Comparison of ENCODE assay signal across 8 cellular contexts in genomic region chr19:4969292-4969771, GRCh38. TPM values are rescaled to one million over a fixed set of nuclear protein-coding genes. Genes with fewer than 3 reads are reported as not detected.
DNase-seq lines count a peak whose midpoint lies in the region; ATAC-seq and TF ChIP-seq lines count a peak whose summit lies in the region.

No MANE protein-coding gene starts in this region.

- intact Hi-C loops in natural killer cell (cut with micrococcal nuclease), result loop anchor here (2.0 kb wide), 2 partner anchors 55 to 179 kb away; partner anchors contain the start of gene FEM1A

- H3K9me3 Mint-ChIP-seq in central memory CD8-positive, alpha-beta T cell, result no peaks in the 10 kb centered on the region
- H3K9me3 Mint-ChIP-seq in natural killer cell, result no peaks in the 10 kb centered on the region

- peak overlapping the region; percentile 91 for H3K27ac Mint-ChIP-seq in central memory CD8-positive, alpha-beta T cell (ENCODE audit: low read depth)
- peak overlapping the region; percentile 89 to 97 for H3K27ac Mint-ChIP-seq in natural killer cell

- ATAC-seq in HG03135 (IDR thresholded peaks at IDR 0.05; ENCODE audit: unreplicated experiment) (peak; percentile 12), natural killer cell (no peak), HG02759 (IDR thresholded peaks at IDR 0.05; ENCODE audit: unreplicated experiment) (no peak), HG03196 (IDR thresholded peaks at IDR 0.05; ENCODE audit: unreplicated experiment) (no peak)
- ATAC-seq in central memory CD8-positive, alpha-beta T cell (replicated peaks; ENCODE audit: extremely low read depth, poor library complexity, severe bottlenecking), result peak; percentile 0

- peaks cover 17% of the 10 kb centered on the region for H3K36me3 Mint-ChIP-seq in central memory CD8-positive, alpha-beta T cell (ENCODE audit: insufficient read depth)
- no peaks in the 10 kb centered on the region for H3K36me3 Mint-ChIP-seq in natural killer cell

- H3K4me3 Mint-ChIP-seq in central memory CD8-positive, alpha-beta T cell, result peak overlapping the region; percentile 93
- H3K4me3 Mint-ChIP-seq in natural killer cell, result peak overlapping the region; percentile 90

- H3K4me1 Mint-ChIP-seq in central memory CD8-positive, alpha-beta T cell, result peaks cover 40% of the 10 kb centered on the region
- H3K4me1 Mint-ChIP-seq in natural killer cell, result peaks cover 32 to 41% of the 10 kb centered on the region in 2 donors

- peak overlapping the region; percentile 87 for H3K27ac ChIP-seq in C4-2B

- no peak for DNase-seq in central memory CD8-positive, alpha-beta T cell (ENCODE audit: low spot score in 2 of 2)
- DNase-seq in natural killer cell (no peak), AG08396 (ENCODE audit: low spot score) (no peak), superior temporal gyrus (ENCODE audit: extremely low spot score) (no peak)

- TF ChIP-seq CTCF in C4-2B (conservative IDR thresholded peaks at IDR 0.05), result no peak
- TF ChIP-seq CTCF in natural killer cell (IDR thresholded peaks at IDR 0.05), result no peak

- no peaks in the 10 kb centered on the region for H3K27me3 Mint-ChIP-seq in central memory CD8-positive, alpha-beta T cell
- H3K27me3 Mint-ChIP-seq in natural killer cell (ENCODE audit: low read depth in 2 of 2), result no peaks in the 10 kb centered on the region

RNA-seq across cellular contexts. Expression of gene KDM4B, which starts 0.4 kb away (rescaled TPM):
- total RNA-seq in natural killer cell, result 10 to 100 TPM; 68.0 to 73.5 (median 68.1) TPM

Comparison
In these comparisons a context has a peak if more than half of its experiments do, and no peak if none do; other contexts are left out.
1. ATAC-seq: peak in HG03135 (single experiment) and central memory CD8-positive, alpha-beta T cell (single experiment); none in natural killer cell (0 of 3), HG02759 (single experiment) and HG03196 (single experiment).